In genomic region chr15:64008177-64008576, GRCh38 we compare ENCODE assay signal across 17 cellular contexts.
"Had no signal": no experiment of that assay in that cellular context is flagged by ENCODE, and none has a peak within 500 bp of the region (broad histone marks: within the 10 kb centered on the region; RNA-seq: fewer than 3 reads in every experiment).

No MANE protein-coding gene starts in this region.

- H3K4me3 ChIP-seq: coronary artery, sigmoid colon, tibial artery, uterus had no signal

- H3K9me3 ChIP-seq: sigmoid colon, tibial artery, uterus had no signal

- ATAC-seq: left ventricle myocardium superior; stimulated activated naive B cell treated with anti-CD40 and anti-IgM and Interleukin-4, amounts not matched to agents 10 μg/mL and 1 μg/mL and 100 μg/mL, for 72 hours had no signal

- H3K79me2 ChIP-seq: parathyroid adenoma had no signal

- DNase-seq: activated CD4-positive, alpha-beta T cell treated with anti-CD3 and anti-CD28 coated beads, Interleukin-2, amount 50 U/mL, for 4 hours; anterior cingulate cortex; caudate nucleus; head of caudate nucleus; kidney glomerular epithelial cell; left ventricle myocardium superior; naive B cell; sigmoid colon; stimulated activated CD4-positive, alpha-beta T cell treated with anti-CD3 and anti-CD28 coated beads, Interleukin-4, amount 100 ng/mL, for 4 hours; stimulated activated naive B cell treated with anti-CD40 and anti-IgM and Interleukin-4, amounts not matched to agents 10 μg/mL and 1 μg/mL and 100 μg/mL, for 72 hours; SW 1271; tibial artery; uterus had no signal

- H3K27ac ChIP-seq: coronary artery, parathyroid adenoma, tibial artery, uterus had no signal

- H3K27me3 ChIP-seq: sigmoid colon, tibial artery, uterus had no signal

- H3K9me3 Mint-ChIP-seq: brain; naive B cell; stimulated activated naive B cell treated with anti-CD40 and anti-IgM and Interleukin-4, amounts not matched to agents 10 μg/mL and 1 μg/mL and 100 μg/mL, for 72 hours; T-helper 2 cell treated with Interferon-gamma antibody and Interleukin-4, amounts not matched to agents 5 μg/mL and 100 μg/mL, for 36 hours had no signal

- H3K9ac ChIP-seq: parathyroid adenoma had no signal

- H2AFZ ChIP-seq: parathyroid adenoma had no signal

- H3K36me3 ChIP-seq: sigmoid colon, tibial artery, uterus had no signal

- H3K4me1 ChIP-seq: parathyroid adenoma, uterus had no signal

- H3K27ac Mint-ChIP-seq: brain; T-helper 2 cell treated with Interferon-gamma antibody and Interleukin-4, amounts not matched to agents 5 μg/mL and 100 μg/mL, for 36 hours had no signal

- H3K36me3 Mint-ChIP-seq: brain, naive B cell had no signal

- H3K27me3 Mint-ChIP-seq: stimulated activated naive B cell treated with anti-CD40 and anti-IgM and Interleukin-4, amounts not matched to agents 10 μg/mL and 1 μg/mL and 100 μg/mL, for 72 hours had no signal

- H3K4me3 Mint-ChIP-seq: brain; naive B cell; stimulated activated naive B cell treated with anti-CD40 and anti-IgM and Interleukin-4, amounts not matched to agents 10 μg/mL and 1 μg/mL and 100 μg/mL, for 72 hours; T-helper 2 cell treated with Interferon-gamma antibody and Interleukin-4, amounts not matched to agents 5 μg/mL and 100 μg/mL, for 36 hours had no signal
